ENCODE assay signal across 18 cellular contexts in genomic region chr4:81946996-81947395, GRCh38.
DNase-seq lines count a peak whose midpoint lies in the region; TF ChIP-seq lines count a peak whose summit lies in the region.
"Had no signal": no experiment of that assay in that cellular context is flagged by ENCODE, and none has a peak within 500 bp of the region (broad histone marks: within the 10 kb centered on the region; RNA-seq: fewer than 3 reads in every experiment).

No MANE protein-coding gene starts in this region.

- 78 to 93% methylated on average over 3 to 4 of the region's 4 CpGs for WGBS in endodermal cell (ENCODE audit: insufficient coverage in 1 of 2, insufficient read length in 1 of 2), 2 experiments

- H3K9me3 ChIP-seq in endodermal cell (ENCODE audit: control insufficient read depth, low read length) = no peaks in the 10 kb centered on the region
- H3K9me3 ChIP-seq: A549, BLaER1 had no signal

- H3K4me3 Mint-ChIP-seq in endodermal cell (no peak overlapping the region), HFFc6 (no peak overlapping the region)
- H3K4me3 Mint-ChIP-seq: CD14-positive monocyte; CD4-positive, alpha-beta memory T cell had no signal

- no peak overlapping the region for H3K9ac ChIP-seq in endodermal cell (ENCODE audit: extremely low read depth, low read length, poor library complexity, severe bottlenecking)
- H3K9ac ChIP-seq: BLaER1, GM23248 had no signal

- H3K4me3 ChIP-seq in endodermal cell (ENCODE audit: low read length) = no peak overlapping the region
- H3K4me3 ChIP-seq: A549, BLaER1, GM23248, K562 had no signal

- H3K36me3 ChIP-seq in endodermal cell (ENCODE audit: control insufficient read depth, insufficient read depth, low read length) = no peaks in the 10 kb centered on the region
- H3K36me3 ChIP-seq: BLaER1 had no signal

- no peak overlapping the region for H3K27ac ChIP-seq in endodermal cell (ENCODE audit: low read depth, low read length)
- H3K27ac ChIP-seq: 22Rv1, A549, BLaER1, GM23248 had no signal

- H3K4me1 Mint-ChIP-seq in endodermal cell (peaks cover 31% of the 10 kb centered on the region), HFFc6 (ENCODE audit: low read depth) (no peaks in the 10 kb centered on the region)
- H3K4me1 Mint-ChIP-seq: CD14-positive monocyte; CD4-positive, alpha-beta memory T cell had no signal

- no peak overlapping the region for H3K27ac Mint-ChIP-seq in endodermal cell
- H3K27ac Mint-ChIP-seq in HFFc6 = no peak overlapping the region
- H3K27ac Mint-ChIP-seq: CD14-positive monocyte; CD4-positive, alpha-beta memory T cell had no signal

- H3K36me3 Mint-ChIP-seq in endodermal cell (ENCODE audit: low read depth) = no peaks in the 10 kb centered on the region
- H3K36me3 Mint-ChIP-seq in HFFc6 (ENCODE audit: low read depth) = no peaks in the 10 kb centered on the region; the same call in 1 of the 2 replicates
- H3K36me3 Mint-ChIP-seq: CD14-positive monocyte; CD4-positive, alpha-beta memory T cell had no signal

- no peaks in the 10 kb centered on the region for H3K27me3 ChIP-seq in endodermal cell (ENCODE audit: control insufficient read depth, insufficient read depth, low read length, poor library complexity, severe bottlenecking)
- H3K27me3 ChIP-seq: BLaER1 had no signal

- no peaks in the 10 kb centered on the region for H3K27me3 Mint-ChIP-seq in endodermal cell (ENCODE audit: insufficient read depth)
- H3K27me3 Mint-ChIP-seq in HFFc6 (ENCODE audit: insufficient read depth) = no peaks in the 10 kb centered on the region

- H3K9me3 Mint-ChIP-seq in endodermal cell = no peaks in the 10 kb centered on the region
- H3K9me3 Mint-ChIP-seq in HFFc6 = peaks cover 60% of the 10 kb centered on the region

- peaks cover 13% of the 10 kb centered on the region for H3K4me1 ChIP-seq in endodermal cell (ENCODE audit: control insufficient read depth, insufficient read depth, low read length)
- H3K4me1 ChIP-seq: A549, BLaER1 had no signal

- DNase-seq in DMS 273 (lab: John Stamatoyannopoulos, UW; ENCODE audit: unreplicated experiment) (peak; percentile 3), DMS 273 treated with DMSO at 0.1 percent for 48 hours (lab: John Stamatoyannopoulos, UW) (no peak), endodermal cell (peak; percentile 51), left kidney (ENCODE audit: low read depth, low spot score) (peak; percentile 4), NCI-H1417 treated with DMSO at 0.1 percent for 48 hours (lab: John Stamatoyannopoulos, UW) (no peak), HFFc6 (no peak)
- no peak for DNase-seq in activated CD4-positive, CD25-positive, alpha-beta regulatory T cell (lab: John Stamatoyannopoulos, UW)
- DNase-seq: CD4-positive, alpha-beta memory T cell; DMS53; DND-41; EL; GM23248; IMR-90 had no signal

- no peak for TF ChIP-seq CTCF in endodermal cell (conservative IDR thresholded peaks at IDR 0.05)
- no peak for TF ChIP-seq CTCF in HFFc6 (IDR thresholded peaks at IDR 0.05)

Comparison
In these comparisons a context has a peak if more than half of its experiments do, and no peak if none do; other contexts are left out.
1. DNase-seq: peak in DMS 273 (single experiment), endodermal cell (single experiment) and left kidney (single experiment); none in DMS 273 treated with DMSO at 0.1 percent for 48 hours (single experiment), NCI-H1417 treated with DMSO at 0.1 percent for 48 hours (single experiment), HFFc6 (single experiment) and activated CD4-positive, CD25-positive, alpha-beta regulatory T cell (0 of 4).